ENCODE assay signal across 10 cellular contexts in the genomic region with DNA sequence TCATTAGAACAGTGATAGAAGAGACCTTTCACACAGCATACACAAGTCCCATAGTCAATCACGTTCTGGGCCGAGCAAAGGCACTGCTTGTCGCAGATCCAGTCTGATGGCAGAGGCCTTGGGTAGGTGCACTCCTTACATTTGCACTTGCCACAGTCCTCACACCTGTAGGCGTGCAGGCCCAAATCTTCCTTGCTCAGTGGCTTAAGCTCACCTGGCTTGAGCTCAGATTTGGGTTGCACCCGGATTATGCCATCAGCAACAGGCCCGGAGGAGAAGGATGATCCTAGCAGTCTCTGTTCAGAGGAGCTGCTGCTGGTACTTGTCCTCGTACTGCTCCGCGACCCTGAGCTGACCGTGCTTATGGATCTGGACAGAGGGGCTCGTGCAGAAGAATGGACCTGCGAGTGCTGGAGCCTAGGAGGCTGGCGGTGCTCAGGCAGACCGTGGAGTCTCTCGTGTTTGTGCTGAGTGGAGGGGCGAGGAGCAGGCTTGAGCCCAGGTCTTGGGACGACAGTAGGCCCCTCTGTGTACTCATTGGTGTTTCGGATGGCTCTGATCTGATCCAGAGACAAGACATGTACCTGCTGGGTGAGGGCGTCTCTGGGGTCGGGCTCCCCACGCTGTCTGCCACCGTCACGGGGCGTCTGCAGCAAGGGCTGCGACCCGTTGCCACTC. TPM values are rescaled to one million over a fixed set of nuclear protein-coding genes. Genes with fewer than 3 reads are reported as not detected.
DNase-seq lines count a peak whose midpoint lies in the region; ATAC-seq, FAIRE-seq and TF ChIP-seq lines count a peak whose summit lies in the region.
"Had no signal": no experiment of that assay in that cellular context is flagged by ENCODE, and none has a peak within 500 bp of the region (broad histone marks: within the 10 kb centered on the region; RNA-seq: fewer than 3 reads in every experiment).

No MANE protein-coding gene starts in this region.

- H3K79me2 ChIP-seq in astrocyte (ENCODE audit: insufficient read depth, low read length), result peaks cover 82% of the 10 kb centered on the region

- H3K9ac ChIP-seq in BLaER1 treated with 17β-estradiol and CSF1 and Interleukin-3, amounts not matched to agents 10 nM and 100 nM, result peak overlapping the region in 10 of 11 experiments; percentile 89 to 99 (median 96); a peak in 19 of 22 replicates
- peak overlapping the region; percentile 100 for H3K9ac ChIP-seq in astrocyte (ENCODE audit: low read length)

- no peak overlapping the region for H2AFZ ChIP-seq in astrocyte (ENCODE audit: low read depth, low read length)

- no peak for ATAC-seq in pancreas
- ATAC-seq in activated naive CD8-positive, alpha-beta T cell treated with anti-CD3 and anti-CD28 coated beads, Interleukin-2, amount 50 U/mL, for 24 hours, result no peak
- ATAC-seq: activated T-cell treated with anti-CD3 and anti-CD28 coated beads, Interleukin-2, amount 50 U/mL, for 4 hours had no signal

- peaks cover 17 to 30% (median 21%) of the 10 kb centered on the region in 10 experiments for H3K4me1 ChIP-seq in BLaER1 treated with 17β-estradiol and CSF1 and Interleukin-3, amounts not matched to agents 10 nM and 100 nM
- H3K4me1 ChIP-seq in astrocyte (ENCODE audit: insufficient read depth, low read length) (peaks cover 14% of the 10 kb centered on the region), pancreas (peaks cover 0 to 11% (median 0%) of the 10 kb centered on the region in 3 donors)

- H3K27ac ChIP-seq in BLaER1 treated with 17β-estradiol and CSF1 and Interleukin-3, amounts not matched to agents 10 nM and 100 nM, result peak overlapping the region in 2 of 11 experiments; percentile 95 to 98; a peak in 3 of 22 replicates
- H3K27ac ChIP-seq in astrocyte (ENCODE audit: low read depth, low read length) (peak overlapping the region; percentile 94), pancreas (peak overlapping the region in 2 of 4 donors; percentile 97 to 99)

- H3K4me1 Mint-ChIP-seq in astrocyte (ENCODE audit: low read depth, unreplicated experiment), result peaks cover 20% of the 10 kb centered on the region
- H3K4me1 Mint-ChIP-seq in activated naive CD8-positive, alpha-beta T cell treated with anti-CD3 and anti-CD28 coated beads, Interleukin-2, amount 50 U/mL, for 24 hours, result peaks cover 8% of the 10 kb centered on the region

- H3K9me3 Mint-ChIP-seq in astrocyte (ENCODE audit: unreplicated experiment), result no peaks in the 10 kb centered on the region
- H3K9me3 Mint-ChIP-seq in activated naive CD8-positive, alpha-beta T cell treated with anti-CD3 and anti-CD28 coated beads, Interleukin-2, amount 50 U/mL, for 24 hours, result no peaks in the 10 kb centered on the region
- H3K9me3 Mint-ChIP-seq: activated T-cell treated with anti-CD3 and anti-CD28 coated beads, Interleukin-2, amount 50 U/mL, for 4 hours had no signal

- H3K27me3 Mint-ChIP-seq in astrocyte (ENCODE audit: low read depth, unreplicated experiment), result no peaks in the 10 kb centered on the region
- H3K27me3 Mint-ChIP-seq in activated naive CD8-positive, alpha-beta T cell treated with anti-CD3 and anti-CD28 coated beads, Interleukin-2, amount 50 U/mL, for 24 hours, result peaks cover 9% of the 10 kb centered on the region

- H4K20me1 ChIP-seq in BLaER1 treated with 17β-estradiol and CSF1 and Interleukin-3, amounts not matched to agents 10 nM and 100 nM, result peaks cover 32 to 86% (median 76%) of the 10 kb centered on the region in 11 experiments; a peak in 21 of 22 replicates
- peaks cover 64% of the 10 kb centered on the region for H4K20me1 ChIP-seq in astrocyte (ENCODE audit: insufficient read depth, low read length)

- DNase-seq in astrocyte (ENCODE audit: low read depth) (no peak), head of caudate nucleus (peak in 35 of 42 donors; percentile 8 to 65 (median 27)), pancreas (peak in 1 of 6 donors; percentile 70), NCI-H524 (lab: John Stamatoyannopoulos, UW) (no peak), GM20000 (ENCODE audit: low spot score) (no peak), NCI-H1694 (lab: John Stamatoyannopoulos, UW) (no peak)
- DNase-seq in activated naive CD8-positive, alpha-beta T cell treated with anti-CD3 and anti-CD28 coated beads, Interleukin-2, amount 50 U/mL, for 24 hours, result no peak
- DNase-seq: activated T-cell treated with anti-CD3 and anti-CD28 coated beads, Interleukin-2, amount 50 U/mL, for 4 hours; DMS153 had no signal

- FAIRE-seq in astrocyte (lab: Jason Lieb, UNC), result no peak
- FAIRE-seq in pancreas (lab: Jason Lieb, UNC), result no peak

- peaks cover 0 to 15% (median 4%) of the 10 kb centered on the region in 11 experiments; a peak in 7 of 22 replicates for H3K9me3 ChIP-seq in BLaER1 treated with 17β-estradiol and CSF1 and Interleukin-3, amounts not matched to agents 10 nM and 100 nM (replicated peaks in 1 of 11)
- H3K9me3 ChIP-seq in astrocyte (ENCODE audit: insufficient read depth, low read depth, low read length) (no peaks in the 10 kb centered on the region), pancreas (no peaks in the 10 kb centered on the region)

- TF ChIP-seq CTCF in astrocyte (IDR thresholded peaks at IDR 0.05; ENCODE audit: insufficient read depth, low read depth, low read length) (no peak), pancreas (IDR thresholded peaks at IDR 0.05) (no peak), GM20000 (IDR thresholded peaks at IDR 0.05; ENCODE audit: extremely low read depth, missing control alignments) (no peak)

- intact Hi-C loops in head of caudate nucleus (cut with DNase I), result no loop called here
- intact Hi-C loops in pancreas (cut with DNase I), result no loop called here

- no peak overlapping the region for H3K4me3 Mint-ChIP-seq in astrocyte (ENCODE audit: unreplicated experiment)
- H3K4me3 Mint-ChIP-seq in activated naive CD8-positive, alpha-beta T cell treated with anti-CD3 and anti-CD28 coated beads, Interleukin-2, amount 50 U/mL, for 24 hours, result no peak overlapping the region
- H3K4me3 Mint-ChIP-seq: activated T-cell treated with anti-CD3 and anti-CD28 coated beads, Interleukin-2, amount 50 U/mL, for 4 hours had no signal

- H3K4me3 ChIP-seq in BLaER1 treated with 17β-estradiol and CSF1 and Interleukin-3, amounts not matched to agents 10 nM and 100 nM, result peak overlapping the region in 9 of 10 experiments; percentile 77 to 99 (median 93); a peak in 17 of 20 replicates
- H3K4me3 ChIP-seq in astrocyte (ENCODE audit: insufficient read depth, low read depth, low read length), result peak overlapping the region; percentile 95
- H3K4me3 ChIP-seq in pancreas, result peak overlapping the region in 3 of 4 donors; percentile 63 to 90 (median 83)

- WGBS in pancreas, 2 donors, result 63 to 67% methylated on average over 26 of the region's 26 CpGs

- no peak overlapping the region for H3K27ac Mint-ChIP-seq in astrocyte (ENCODE audit: unreplicated experiment)
- no peak overlapping the region for H3K27ac Mint-ChIP-seq in activated naive CD8-positive, alpha-beta T cell treated with anti-CD3 and anti-CD28 coated beads, Interleukin-2, amount 50 U/mL, for 24 hours

- peaks cover 12 to 64% (median 56%) of the 10 kb centered on the region in 11 experiments; a peak in 21 of 22 replicates for H3K36me3 ChIP-seq in BLaER1 treated with 17β-estradiol and CSF1 and Interleukin-3, amounts not matched to agents 10 nM and 100 nM
- H3K36me3 ChIP-seq in astrocyte (ENCODE audit: insufficient read depth, low read length), result peaks cover 21% of the 10 kb centered on the region
- peaks cover 0 to 10% (median 4%) of the 10 kb centered on the region in 3 donors for H3K36me3 ChIP-seq in pancreas

- no peaks in the 10 kb centered on the region for H3K27me3 ChIP-seq in BLaER1 treated with 17β-estradiol and CSF1 and Interleukin-3, amounts not matched to agents 10 nM and 100 nM
- H3K27me3 ChIP-seq in astrocyte (ENCODE audit: insufficient read depth, low read length) (no peaks in the 10 kb centered on the region), pancreas (no peaks in the 10 kb centered on the region)

- peaks cover 23% of the 10 kb centered on the region for H3K36me3 Mint-ChIP-seq in astrocyte (ENCODE audit: low read depth, unreplicated experiment)
- H3K36me3 Mint-ChIP-seq in activated naive CD8-positive, alpha-beta T cell treated with anti-CD3 and anti-CD28 coated beads, Interleukin-2, amount 50 U/mL, for 24 hours (ENCODE audit: low read depth), result no peaks in the 10 kb centered on the region

- H3K4me2 ChIP-seq in BLaER1 treated with 17β-estradiol and CSF1 and Interleukin-3, amounts not matched to agents 10 nM and 100 nM, result peak overlapping the region; percentile 84 to 99 (median 92)
- peak overlapping the region; percentile 98 for H3K4me2 ChIP-seq in astrocyte (ENCODE audit: low read length)

RNA-seq across cellular contexts. Expression of gene SPRY2, which starts 3.8 kb away (rescaled TPM):
- total RNA-seq in astrocyte (56.2 and 57.7 TPM in 2 replicates), pancreas (10 to 100 TPM; 10.7 to 18.8 (median 14.4) TPM)
- polyA plus RNA-seq in pancreas, result 10 to 100 TPM; 11.4 to 15.6 TPM

Comparison
In these comparisons a context has a peak if more than half of its experiments do, and no peak if none do; other contexts are left out.
1. DNase-seq: peak in head of caudate nucleus (35 of 42); none in astrocyte (single experiment), NCI-H524 (0 of 2), activated naive CD8-positive, alpha-beta T cell treated with anti-CD3 and anti-CD28 coated beads, Interleukin-2, amount 50 U/mL, for 24 hours (single experiment), GM20000 (single experiment) and NCI-H1694 (single experiment).
2. Peak in every context shown above with its lines, with median percentiles within 50 percentile points of each other: H3K4me3 ChIP-seq.